Comparison of ENCODE assay signal across 8 cellular contexts in the genomic region with DNA sequence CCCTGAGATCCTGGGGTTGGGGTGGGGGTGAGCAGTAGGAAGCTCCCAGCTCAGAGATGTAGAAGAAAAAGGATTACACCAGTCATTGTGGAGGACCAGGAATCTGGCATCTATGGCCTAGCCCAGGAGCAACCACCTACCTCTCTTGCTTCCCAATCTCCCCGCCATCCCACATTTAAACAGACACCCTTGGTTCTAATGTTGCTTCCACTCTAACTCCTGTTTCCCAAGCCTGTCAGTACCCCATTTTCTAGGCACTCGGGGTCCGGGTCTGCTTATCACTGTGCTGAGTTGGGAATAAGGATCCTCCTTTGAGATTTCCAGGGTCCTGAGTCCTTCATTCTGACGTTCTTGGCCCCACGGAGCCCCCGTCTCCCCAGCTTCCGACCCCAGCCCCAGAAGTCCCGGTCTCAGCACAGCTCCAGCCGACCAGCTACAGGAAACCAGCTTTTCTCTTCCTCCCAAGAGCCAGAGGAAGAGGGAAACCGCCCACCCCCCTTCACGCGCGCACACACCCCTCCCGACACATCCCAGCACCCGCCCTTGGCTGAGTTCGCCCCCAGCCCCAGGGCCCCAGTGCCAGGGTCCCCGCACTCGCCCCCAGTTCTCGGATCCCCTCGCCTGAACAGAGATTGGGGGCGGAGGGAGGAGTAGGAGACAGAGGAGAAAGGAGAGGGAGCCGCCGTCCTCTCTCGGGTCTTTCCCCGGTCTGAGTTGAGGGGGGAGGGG. TPM values are rescaled to one million over a fixed set of nuclear protein-coding genes. Genes with fewer than 3 reads are reported as not detected.
DNase-seq lines count a peak whose midpoint lies in the region; ATAC-seq, FAIRE-seq and TF ChIP-seq lines count a peak whose summit lies in the region.

No MANE protein-coding gene starts in this region.

- TF ChIP-seq EP300 in HepG2 (IDR thresholded peaks at IDR 0.05; ENCODE audit: low read depth in 2 of 2, low read length in 2 of 2) (no peak), HepG2 (CRISPR knock-in tag; IDR thresholded peaks at IDR 0.05; ENCODE audit: borderline replicate concordance) (no peak), transverse colon (IDR thresholded peaks at IDR 0.05; ENCODE audit: low read depth) (no peak)

- H3K4me2 ChIP-seq in HepG2 (ENCODE audit: low read depth, low read length) = no peak overlapping the region

- H3K36me3 Mint-ChIP-seq in brain = no peaks in the 10 kb centered on the region

- DNase-seq in HepG2 (ENCODE audit: low spot score) (no peak), lower lobe of right lung (no peak), transverse colon (no peak), SHP77 treated with DMSO at 0.1 percent for 48 hours (lab: John Stamatoyannopoulos, UW) (no peak), H54 (ENCODE audit: insufficient read length, low spot score) (no peak)

- TF ChIP-seq RAD21 in liver (IDR thresholded peaks at IDR 0.05) (no peak), HepG2 (CRISPR knock-in tag; IDR thresholded peaks at IDR 0.05) (no peak)

- TF ChIP-seq POLR2A in HepG2 (IDR thresholded peaks at IDR 0.05; ENCODE audit: insufficient read depth in 1 of 2, low read depth in 2 of 2, low read length in 2 of 2) (no peak), transverse colon (IDR thresholded peaks at IDR 0.05) (no peak), H54 (IDR thresholded peaks at IDR 0.05; ENCODE audit: low read depth, low read length) (no peak)

- no peaks in the 10 kb centered on the region for H4K20me1 ChIP-seq in HepG2 (ENCODE audit: insufficient read depth, low read length)

- H3K4me1 ChIP-seq in liver (ENCODE audit: control insufficient read depth in 4 of 4, insufficient read depth in 4 of 4, low read length in 3 of 4) = peaks cover 18 to 53% (median 46%) of the 10 kb centered on the region in 4 donors
- peaks cover 14% of the 10 kb centered on the region for H3K4me1 ChIP-seq in HepG2 (ENCODE audit: insufficient read depth, low read length)
- H3K4me1 ChIP-seq in lower lobe of right lung = peaks cover 60% of the 10 kb centered on the region
- H3K4me1 ChIP-seq in transverse colon = peaks cover 9 to 77% (median 28%) of the 10 kb centered on the region in 4 donors

- H3K36me3 ChIP-seq in liver (ENCODE audit: control insufficient read depth in 4 of 4, insufficient read depth in 3 of 4, low read depth in 1 of 4, low read length in 3 of 4) (no peaks in the 10 kb centered on the region), HepG2 (replicated peaks in 1 of 2; ENCODE audit: control insufficient read depth in 1 of 2, insufficient read depth in 2 of 2, low read length in 2 of 2) (no peaks in the 10 kb centered on the region), lower lobe of right lung (no peaks in the 10 kb centered on the region), transverse colon (no peaks in the 10 kb centered on the region)

- ATAC-seq in HepG2 (no peak), lower lobe of right lung (peak; percentile 2 to 27), HG03571 (IDR thresholded peaks at IDR 0.05; ENCODE audit: unreplicated experiment) (no peak)

- CTCF ChIA-PET in HepG2 (lab: Yijun Ruan, JAX; ENCODE audit: low intra/inter-chr PET ratio, low total read pairs) = no interaction called here

- H3K27ac ChIP-seq in liver (ENCODE audit: low read depth in 1 of 2, low read length in 2 of 2) (peak overlapping the region; percentile 82 to 85), HepG2 (ENCODE audit: extremely low read length, insufficient read depth, low read length) (no peak overlapping the region), lower lobe of right lung (peak overlapping the region; percentile 87), transverse colon (peak overlapping the region; percentile 85 to 97 (median 94))

- POLR2A ChIA-PET in HepG2 (lab: Yijun Ruan, JAX) = no interaction called here

- H3K9ac ChIP-seq in liver (ENCODE audit: low read depth in 1 of 2, low read length in 2 of 2) (peak overlapping the region; percentile 61 to 88), HepG2 (ENCODE audit: insufficient read depth, low read depth, low read length) (no peak overlapping the region)

- 6% methylated on average over 25 of the region's 25 CpGs for WGBS in liver
- WGBS in HepG2 (ENCODE audit: low lambda C conversion rate) = 20% methylated on average over 25 of the region's 25 CpGs
- 37 to 41% methylated on average over 2 to 25 of the region's 25 CpGs for WGBS in transverse colon (ENCODE audit: low coverage in 1 of 2), 2 donors

- H3K27me3 Mint-ChIP-seq in brain = peaks cover 62% of the 10 kb centered on the region

- FAIRE-seq in HepG2 (lab: Jason Lieb, UNC) (no peak), H54 (lab: Jason Lieb, UNC) (no peak)

- no peak overlapping the region for H2AFZ ChIP-seq in HepG2 (ENCODE audit: low read length)

- H3K27ac Mint-ChIP-seq in brain = peak overlapping the region in 4 of 5 experiments; percentile 11 to 95 (median 53)

- peak overlapping the region; percentile 80 to 93 (median 91) for H3K4me3 ChIP-seq in liver (ENCODE audit: low read depth in 1 of 3, low read length in 3 of 3)
- H3K4me3 ChIP-seq in HepG2 (replicated peaks in 1 of 3; ENCODE audit: insufficient read depth in 1 of 3, low read depth in 2 of 3, low read length in 3 of 3) = no peak overlapping the region
- peak overlapping the region; percentile 80 for H3K4me3 ChIP-seq in lower lobe of right lung
- H3K4me3 ChIP-seq in transverse colon = peak overlapping the region; percentile 48 to 98 (median 68)

- no peaks in the 10 kb centered on the region for H3K9me3 Mint-ChIP-seq in brain

- H3K9me3 ChIP-seq in liver (ENCODE audit: control insufficient read depth in 4 of 4, low read length in 3 of 4) = no peaks in the 10 kb centered on the region
- H3K9me3 ChIP-seq in HepG2 (ENCODE audit: low read length) = no peaks in the 10 kb centered on the region
- H3K9me3 ChIP-seq in lower lobe of right lung = no peaks in the 10 kb centered on the region
- no peaks in the 10 kb centered on the region for H3K9me3 ChIP-seq in transverse colon

- intact Hi-C loops in HepG2 (cut with micrococcal nuclease; ENCODE audit: unreplicated experiment) (no loop called here), lower lobe of right lung (cut with DNase I) (no loop called here), transverse colon (cut with DNase I; ENCODE audit: low total_unique reads) (no loop called here)

- H3K4me1 Mint-ChIP-seq in brain = peaks cover 45% of the 10 kb centered on the region

- H3K4me3 Mint-ChIP-seq in brain = peak overlapping the region; percentile 73 to 96 (median 91)

- TF ChIP-seq CTCF in liver (IDR thresholded peaks at IDR 0.05; ENCODE audit: low read depth, low read length, missing input control) = no peak
- no peak for TF ChIP-seq CTCF in HepG2 (CRISPR knock-in tag; IDR thresholded peaks at IDR 0.05)
- TF ChIP-seq CTCF in brain (conservative IDR thresholded peaks at IDR 0.05) = no peak
- no peak for TF ChIP-seq CTCF in lower lobe of right lung (IDR thresholded peaks at IDR 0.05)
- TF ChIP-seq CTCF in transverse colon (IDR thresholded peaks at IDR 0.05) = no peak

- H3K27me3 ChIP-seq in liver (ENCODE audit: control insufficient read depth in 4 of 4, insufficient read depth in 4 of 4, low read length in 3 of 4) = no peaks in the 10 kb centered on the region
- H3K27me3 ChIP-seq in HepG2 (ENCODE audit: control insufficient read depth in 1 of 2, insufficient read depth in 2 of 2, low read length in 2 of 2) = peaks cover 18 to 56% of the 10 kb centered on the region in 2 experiments; a peak in 3 of 5 replicates
- no peaks in the 10 kb centered on the region for H3K27me3 ChIP-seq in lower lobe of right lung (ENCODE audit: low read depth)
- peaks cover 47% of the 10 kb centered on the region for H3K27me3 ChIP-seq in transverse colon

- BruUV-seq in HepG2 (replicated peaks; lab: Mats Ljungman, UMichigan) = no TSS peak

- H3K79me2 ChIP-seq in HepG2 (ENCODE audit: insufficient read depth, low read length) = no peaks in the 10 kb centered on the region

- in situ Hi-C loops in HepG2 (cut with HindIII; ENCODE audit: extremely low pct_ligation_motif_present, low pct_unique_long_range_greater_than_20kb) = no loop called here
- in situ Hi-C loops in transverse colon (cut with MboI; ENCODE audit: low pct_ligation_motif_present in 1 of 4, low pct_unique_long_range_greater_than_20kb in 1 of 4, low sequenced_read_pairs in 3 of 4) = no loop called here

RNA-seq across cellular contexts. Expression of a gene that starts 1.2 kb away (rescaled TPM):
- total RNA-seq in liver = 10 to 100 TPM; 52.2 to 60.7 TPM
- 10 to 100 TPM; 26.6 to 27.1 TPM for polyA plus RNA-seq in liver
- 0.20 and 0.28 TPM in 2 replicates for total RNA-seq in HepG2 (2016; rRNA removed; fragmentation: Illumina TruSeq; extraction: Trizol)
- not detected in 2 replicates for total RNA-seq in HepG2 (2016; cell fraction: cytosol; rRNA removed; fragmentation: Illumina TruSeq; extraction: Trizol; ENCODE audit: low read depth)
- total RNA-seq in HepG2 (2016; cell fraction: insoluble cytoplasmic fraction; rRNA removed; fragmentation: Illumina TruSeq; extraction: Trizol) = 0.17 TPM in 1 of 2 replicates, not detected in the other
- 0.34 TPM in 1 of 2 replicates, not detected in the other for total RNA-seq in HepG2 (2016; cell fraction: membrane; rRNA removed; fragmentation: Illumina TruSeq; extraction: Trizol)
- total RNA-seq in HepG2 (2016; cell fraction: nucleus; rRNA removed; fragmentation: Illumina TruSeq; extraction: Trizol) = 0.28 and 0.78 TPM in 2 replicates
- polyA plus RNA-seq in HepG2 (2011; rRNA removed) = 0.40 and 0.52 TPM in 2 replicates
- polyA plus RNA-seq in HepG2 (2011; cell fraction: cytosol; rRNA removed) = 0.18 and 0.23 TPM in 2 replicates
- polyA plus RNA-seq in HepG2 (2011; cell fraction: nucleus; rRNA removed) = 0.45 and 0.80 TPM in 2 replicates
- polyA plus RNA-seq in HepG2 (2012) = 0.12 TPM in 1 of 2 replicates, not detected in the other
- not detected in 2 replicates for polyA plus RNA-seq in HepG2 (2016; cell fraction: cytosol; fragmentation: Illumina TruSeq; extraction: Trizol; ENCODE audit: low read depth)
- polyA plus RNA-seq in HepG2 (2016; cell fraction: insoluble cytoplasmic fraction; fragmentation: Illumina TruSeq; extraction: Trizol; ENCODE audit: low read depth) = 0.04 and 0.12 TPM in 2 replicates
- polyA plus RNA-seq in HepG2 (2016; cell fraction: membrane; fragmentation: Illumina TruSeq; extraction: Trizol; ENCODE audit: low read depth) = not detected in 2 replicates
- polyA plus RNA-seq in HepG2 (2016; cell fraction: nucleus; fragmentation: Illumina TruSeq; extraction: Trizol; ENCODE audit: insufficient read depth, low read depth) = 0.46 and 0.53 TPM in 2 replicates
- polyA minus RNA-seq in HepG2 (2011; rRNA and poly(A)+ RNA removed; ENCODE audit: low replicate concordance) = 0.34 and 75.5 TPM in 2 replicates
- 0.53 and 0.99 TPM in 2 replicates for polyA minus RNA-seq in HepG2 (2011; cell fraction: cytosol; rRNA and poly(A)+ RNA removed)
- 0.52 and 1.2 TPM in 2 replicates for polyA minus RNA-seq in HepG2 (2011; cell fraction: nucleus; rRNA and poly(A)+ RNA removed)
- polyA plus RNA-seq in brain (ENCODE audit: insufficient read depth, low read depth, low replicate concordance) = 12.0 TPM
- 97.1 TPM for total RNA-seq in lower lobe of right lung
- total RNA-seq in transverse colon = 100 to 1,000 TPM in 1 of 4 donors, 10 to 100 TPM in 3; 37.7 to 217 (median 73.0) TPM

RNA-seq across cellular contexts. Expression of a gene that starts 33.3 kb away (rescaled TPM):
- total RNA-seq in liver (1 to 10 TPM; 2.8 to 4.0 TPM), HepG2 (2016; rRNA removed; fragmentation: Illumina TruSeq; extraction: Trizol) (0.44 and 0.49 TPM in 2 replicates), lower lobe of right lung (28.3 TPM), transverse colon (10 to 100 TPM in 1 of 4 donors, 1 to 10 TPM in 3; 1.9 to 17.5 (median 5.7) TPM)
- polyA plus RNA-seq in liver (1 to 10 TPM; 2.5 to 2.8 TPM), HepG2 (2011; rRNA removed) (0.31 and 0.67 TPM in 2 replicates), brain (ENCODE audit: insufficient read depth, low read depth, low replicate concordance) (109 TPM)
- total RNA-seq in HepG2 (2016; cell fraction: cytosol; rRNA removed; fragmentation: Illumina TruSeq; extraction: Trizol; ENCODE audit: low read depth) = 0.30 and 0.53 TPM in 2 replicates
- total RNA-seq in HepG2 (2016; cell fraction: insoluble cytoplasmic fraction; rRNA removed; fragmentation: Illumina TruSeq; extraction: Trizol) = 0.26 and 0.39 TPM in 2 replicates
- total RNA-seq in HepG2 (2016; cell fraction: membrane; rRNA removed; fragmentation: Illumina TruSeq; extraction: Trizol) = 1.4 and 1.8 TPM in 2 replicates
- total RNA-seq in HepG2 (2016; cell fraction: nucleus; rRNA removed; fragmentation: Illumina TruSeq; extraction: Trizol) = 0.44 and 0.93 TPM in 2 replicates
- 0.23 and 0.43 TPM in 2 replicates for polyA plus RNA-seq in HepG2 (2011; cell fraction: cytosol; rRNA removed)
- polyA plus RNA-seq in HepG2 (2011; cell fraction: nucleus; rRNA removed) = 0.56 and 0.66 TPM in 2 replicates
- 1.2 and 1.3 TPM in 2 replicates for polyA plus RNA-seq in HepG2 (2012)
- 3.9 and 4.1 TPM in 2 replicates for polyA plus RNA-seq in HepG2 (2016; cell fraction: cytosol; fragmentation: Illumina TruSeq; extraction: Trizol; ENCODE audit: low read depth)
- polyA plus RNA-seq in HepG2 (2016; cell fraction: insoluble cytoplasmic fraction; fragmentation: Illumina TruSeq; extraction: Trizol; ENCODE audit: low read depth) = 2.8 and 3.3 TPM in 2 replicates
- 8.1 and 9.0 TPM in 2 replicates for polyA plus RNA-seq in HepG2 (2016; cell fraction: membrane; fragmentation: Illumina TruSeq; extraction: Trizol; ENCODE audit: low read depth)
- 2.5 and 4.2 TPM in 2 replicates for polyA plus RNA-seq in HepG2 (2016; cell fraction: nucleus; fragmentation: Illumina TruSeq; extraction: Trizol; ENCODE audit: insufficient read depth, low read depth)
- polyA minus RNA-seq in HepG2 (2011; rRNA and poly(A)+ RNA removed; ENCODE audit: low replicate concordance) = 0.50 and 6.8 TPM in 2 replicates
- 0.70 and 1.5 TPM in 2 replicates for polyA minus RNA-seq in HepG2 (2011; cell fraction: cytosol; rRNA and poly(A)+ RNA removed)
- not detected in 2 replicates for polyA minus RNA-seq in HepG2 (2011; cell fraction: nucleus; rRNA and poly(A)+ RNA removed)

RNA-seq across cellular contexts. Expression of a gene that starts 53.6 kb away (rescaled TPM):
- total RNA-seq in liver = under 1 TPM; 0.33 to 0.37 TPM
- polyA plus RNA-seq in liver = under 1 TPM in 1 of 2 donors, not detected in 1; 0.09 TPM
- not detected in 2 replicates for total RNA-seq in HepG2 (2016; rRNA removed; fragmentation: Illumina TruSeq; extraction: Trizol)
- not detected in 2 replicates for total RNA-seq in HepG2 (2016; cell fraction: cytosol; rRNA removed; fragmentation: Illumina TruSeq; extraction: Trizol; ENCODE audit: low read depth)
- total RNA-seq in HepG2 (2016; cell fraction: insoluble cytoplasmic fraction; rRNA removed; fragmentation: Illumina TruSeq; extraction: Trizol) = not detected in 2 replicates
- not detected in 2 replicates for total RNA-seq in HepG2 (2016; cell fraction: membrane; rRNA removed; fragmentation: Illumina TruSeq; extraction: Trizol)
- total RNA-seq in HepG2 (2016; cell fraction: nucleus; rRNA removed; fragmentation: Illumina TruSeq; extraction: Trizol) = not detected in 2 replicates
- polyA plus RNA-seq in HepG2 (2011; rRNA removed) = not detected in 2 replicates
- polyA plus RNA-seq in HepG2 (2011; cell fraction: cytosol; rRNA removed) = not detected in 2 replicates
- polyA plus RNA-seq in HepG2 (2011; cell fraction: nucleus; rRNA removed) = not detected in 2 replicates
- polyA plus RNA-seq in HepG2 (2012) = not detected in 2 replicates
- not detected in 2 replicates for polyA plus RNA-seq in HepG2 (2016; cell fraction: cytosol; fragmentation: Illumina TruSeq; extraction: Trizol; ENCODE audit: low read depth)
- polyA plus RNA-seq in HepG2 (2016; cell fraction: insoluble cytoplasmic fraction; fragmentation: Illumina TruSeq; extraction: Trizol; ENCODE audit: low read depth) = not detected in 2 replicates
- polyA plus RNA-seq in HepG2 (2016; cell fraction: membrane; fragmentation: Illumina TruSeq; extraction: Trizol; ENCODE audit: low read depth) = not detected in 2 replicates
- polyA plus RNA-seq in HepG2 (2016; cell fraction: nucleus; fragmentation: Illumina TruSeq; extraction: Trizol; ENCODE audit: insufficient read depth, low read depth) = not detected in 2 replicates
- polyA minus RNA-seq in HepG2 (2011; rRNA and poly(A)+ RNA removed; ENCODE audit: low replicate concordance) = not detected in 2 replicates
- polyA minus RNA-seq in HepG2 (2011; cell fraction: cytosol; rRNA and poly(A)+ RNA removed) = not detected in 2 replicates
- polyA minus RNA-seq in HepG2 (2011; cell fraction: nucleus; rRNA and poly(A)+ RNA removed) = not detected in 2 replicates
- polyA plus RNA-seq in brain (ENCODE audit: insufficient read depth, low read depth, low replicate concordance) = not detected
- total RNA-seq in lower lobe of right lung = 0.65 TPM
- not detected for total RNA-seq in transverse colon

RNA-seq across cellular contexts. Expression of a gene that starts 55.5 kb away (rescaled TPM):
- total RNA-seq in liver (under 1 TPM; 0.33 to 0.89 TPM), HepG2 (2016; rRNA removed; fragmentation: Illumina TruSeq; extraction: Trizol) (not detected in 2 replicates), lower lobe of right lung (4.5 TPM), transverse colon (not detected)
- polyA plus RNA-seq in liver (under 1 TPM in 1 of 2 donors, not detected in 1; 0.57 TPM), HepG2 (2011; rRNA removed) (not detected in 2 replicates), brain (ENCODE audit: insufficient read depth, low read depth, low replicate concordance) (not detected)
- not detected in 2 replicates for total RNA-seq in HepG2 (2016; cell fraction: cytosol; rRNA removed; fragmentation: Illumina TruSeq; extraction: Trizol; ENCODE audit: low read depth)
- total RNA-seq in HepG2 (2016; cell fraction: insoluble cytoplasmic fraction; rRNA removed; fragmentation: Illumina TruSeq; extraction: Trizol) = not detected in 2 replicates
- not detected in 2 replicates for total RNA-seq in HepG2 (2016; cell fraction: membrane; rRNA removed; fragmentation: Illumina TruSeq; extraction: Trizol)
- not detected in 2 replicates for total RNA-seq in HepG2 (2016; cell fraction: nucleus; rRNA removed; fragmentation: Illumina TruSeq; extraction: Trizol)
- not detected in 2 replicates for polyA plus RNA-seq in HepG2 (2011; cell fraction: cytosol; rRNA removed)
- not detected in 2 replicates for polyA plus RNA-seq in HepG2 (2011; cell fraction: nucleus; rRNA removed)
- not detected in 2 replicates for polyA plus RNA-seq in HepG2 (2012)
- not detected in 2 replicates for polyA plus RNA-seq in HepG2 (2016; cell fraction: cytosol; fragmentation: Illumina TruSeq; extraction: Trizol; ENCODE audit: low read depth)
- polyA plus RNA-seq in HepG2 (2016; cell fraction: insoluble cytoplasmic fraction; fragmentation: Illumina TruSeq; extraction: Trizol; ENCODE audit: low read depth) = not detected in 2 replicates
- not detected in 2 replicates for polyA plus RNA-seq in HepG2 (2016; cell fraction: membrane; fragmentation: Illumina TruSeq; extraction: Trizol; ENCODE audit: low read depth)
- not detected in 2 replicates for polyA plus RNA-seq in HepG2 (2016; cell fraction: nucleus; fragmentation: Illumina TruSeq; extraction: Trizol; ENCODE audit: insufficient read depth, low read depth)
- polyA minus RNA-seq in HepG2 (2011; rRNA and poly(A)+ RNA removed; ENCODE audit: low replicate concordance) = 0.21 TPM in 1 of 2 replicates, not detected in the other
- not detected in 2 replicates for polyA minus RNA-seq in HepG2 (2011; cell fraction: cytosol; rRNA and poly(A)+ RNA removed)
- polyA minus RNA-seq in HepG2 (2011; cell fraction: nucleus; rRNA and poly(A)+ RNA removed) = not detected in 2 replicates

Comparison
In these comparisons a context has a peak if more than half of its experiments do, and no peak if none do; other contexts are left out.
1. H3K4me3 ChIP-seq: peak in liver (3 of 3), lower lobe of right lung (single experiment) and transverse colon (4 of 4); none in HepG2 (0 of 3).
2. RNA of a gene that starts 1.2 kb away (total RNA-seq): 97.1 TPM in lower lobe of right lung (single experiment), 37.7 to 217 TPM in transverse colon and 52.2 to 60.7 TPM in liver; 0.17 to 0.78 TPM in HepG2; every median in the first group is over 10 times any median in the second.
3. ATAC-seq: peak in lower lobe of right lung (2 of 2); none in HepG2 (single experiment) and HG03571 (single experiment).